In genomic region chr7:111030358-111030735, GRCh38 we compare ENCODE assay signal across 18 cellular contexts.
DNase-seq lines count a peak whose midpoint lies in the region; ATAC-seq and TF ChIP-seq lines count a peak whose summit lies in the region.
"Had no signal": no experiment of that assay in that cellular context is flagged by ENCODE, and none has a peak within 500 bp of the region (broad histone marks: within the 10 kb centered on the region; RNA-seq: fewer than 3 reads in every experiment).

No MANE protein-coding gene starts in this region.

- no peak for DNase-seq in activated naive CD4-positive, alpha-beta T cell treated with anti-CD3 and anti-CD28 coated beads for 36 hours
- no peak for DNase-seq in activated naive CD4-positive, alpha-beta T cell treated with anti-CD3 and anti-CD28 coated beads, Interleukin-2, amount 50 U/mL, for 16 hours
- DNase-seq in T-helper 17 cell (no peak), epithelial cell of prostate (ENCODE audit: low read depth, low spot score) (no peak), RWPE1 (ENCODE audit: low spot score) (no peak)
- DNase-seq in stimulated activated naive B cell treated with anti-CD40 and anti-IgM and Interleukin-4, amounts not matched to agents 10 μg/mL and 1 μg/mL and 100 μg/mL, for 72 hours: no peak
- DNase-seq in stimulated activated naive CD4-positive, alpha-beta T cell treated with Interleukin-2 at 50 U/mL for 16 hours (lab: John Stamatoyannopoulos, UW): no peak
- DNase-seq: erythroblast, left colon, NCI-H774, SHP77 had no signal

- H3K9me3 ChIP-seq in T-helper 17 cell (ENCODE audit: control insufficient read depth, low read length, poor library complexity, severe bottlenecking): no peaks in the 10 kb centered on the region
- H3K9me3 ChIP-seq: adrenal gland, suprapubic skin had no signal

- no peak for ATAC-seq in T-helper 17 cell
- ATAC-seq in stimulated activated naive B cell treated with anti-CD40 and anti-IgM and Interleukin-4, amounts not matched to agents 10 μg/mL and 1 μg/mL and 100 μg/mL, for 72 hours (replicated peaks): no peak
- no peak for ATAC-seq in HG02885 (IDR thresholded peaks at IDR 0.05; ENCODE audit: poor library complexity, unreplicated experiment)
- ATAC-seq: CD8-positive, alpha-beta T cell; left colon; WTC11 had no signal

- H3K27ac ChIP-seq in epithelial cell of prostate: peak overlapping the region; percentile 9
- no peak overlapping the region for H3K27ac ChIP-seq in RWPE1
- H3K27ac ChIP-seq: suprapubic skin had no signal

- no peak overlapping the region for H3K4me3 Mint-ChIP-seq in activated naive CD4-positive, alpha-beta T cell treated with anti-CD3 and anti-CD28 coated beads for 36 hours
- H3K4me3 Mint-ChIP-seq in T-helper 17 cell: no peak overlapping the region
- H3K4me3 Mint-ChIP-seq in stimulated activated naive B cell treated with anti-CD40 and anti-IgM and Interleukin-4, amounts not matched to agents 10 μg/mL and 1 μg/mL and 100 μg/mL, for 72 hours: no peak overlapping the region
- H3K4me3 Mint-ChIP-seq: neural crest cell, WTC11 had no signal

- H3K27me3 Mint-ChIP-seq in activated naive CD4-positive, alpha-beta T cell treated with anti-CD3 and anti-CD28 coated beads for 36 hours (ENCODE audit: low read depth): no peaks in the 10 kb centered on the region
- no peaks in the 10 kb centered on the region for H3K27me3 Mint-ChIP-seq in T-helper 17 cell
- no peaks in the 10 kb centered on the region for H3K27me3 Mint-ChIP-seq in stimulated activated naive B cell treated with anti-CD40 and anti-IgM and Interleukin-4, amounts not matched to agents 10 μg/mL and 1 μg/mL and 100 μg/mL, for 72 hours
- H3K27me3 Mint-ChIP-seq: progenitor cell of endocrine pancreas had no signal

- peaks cover 49% of the 10 kb centered on the region for H3K4me1 Mint-ChIP-seq in activated naive CD4-positive, alpha-beta T cell treated with anti-CD3 and anti-CD28 coated beads for 36 hours (ENCODE audit: low read depth)
- peaks cover 37% of the 10 kb centered on the region for H3K4me1 Mint-ChIP-seq in T-helper 17 cell
- peaks cover 6 to 32% of the 10 kb centered on the region in 2 donors for H3K4me1 Mint-ChIP-seq in stimulated activated naive B cell treated with anti-CD40 and anti-IgM and Interleukin-4, amounts not matched to agents 10 μg/mL and 1 μg/mL and 100 μg/mL, for 72 hours

- TF ChIP-seq CTCF in RWPE1 (conservative IDR thresholded peaks at IDR 0.05; ENCODE audit: low read depth): no peak

- CTCF ChIA-PET in activated naive CD4-positive, alpha-beta T cell treated with anti-CD3 and anti-CD28 coated beads for 36 hours (lab: Charles Lee): no interaction called here
- CTCF ChIA-PET in RWPE1 (lab: Yijun Ruan, JAX): no interaction called here

- peak overlapping the region; percentile 89 for H3K27ac Mint-ChIP-seq in activated naive CD4-positive, alpha-beta T cell treated with anti-CD3 and anti-CD28 coated beads for 36 hours
- H3K27ac Mint-ChIP-seq in T-helper 17 cell: peak overlapping the region; percentile 82
- H3K27ac Mint-ChIP-seq in stimulated activated naive B cell treated with anti-CD40 and anti-IgM and Interleukin-4, amounts not matched to agents 10 μg/mL and 1 μg/mL and 100 μg/mL, for 72 hours: peak overlapping the region; percentile 86
- H3K27ac Mint-ChIP-seq: progenitor cell of endocrine pancreas, WTC11 had no signal

- H3K9me3 Mint-ChIP-seq in activated naive CD4-positive, alpha-beta T cell treated with anti-CD3 and anti-CD28 coated beads for 36 hours: no peaks in the 10 kb centered on the region
- H3K9me3 Mint-ChIP-seq in stimulated activated naive B cell treated with anti-CD40 and anti-IgM and Interleukin-4, amounts not matched to agents 10 μg/mL and 1 μg/mL and 100 μg/mL, for 72 hours: no peaks in the 10 kb centered on the region
- H3K9me3 Mint-ChIP-seq: CD8-positive, alpha-beta T cell; neural crest cell; WTC11 had no signal

- POLR2A ChIA-PET in RWPE1 (lab: Yijun Ruan, JAX; ENCODE audit: low non-redundant PET): no interaction called here

- no peaks in the 10 kb centered on the region for H3K36me3 Mint-ChIP-seq in activated naive CD4-positive, alpha-beta T cell treated with anti-CD3 and anti-CD28 coated beads for 36 hours (ENCODE audit: low read depth)
- no peaks in the 10 kb centered on the region for H3K36me3 Mint-ChIP-seq in T-helper 17 cell (ENCODE audit: low read depth)
- no peaks in the 10 kb centered on the region for H3K36me3 Mint-ChIP-seq in stimulated activated naive B cell treated with anti-CD40 and anti-IgM and Interleukin-4, amounts not matched to agents 10 μg/mL and 1 μg/mL and 100 μg/mL, for 72 hours
- H3K36me3 Mint-ChIP-seq: CD8-positive, alpha-beta T cell; WTC11 had no signal

- intact Hi-C loops in activated naive CD4-positive, alpha-beta T cell treated with anti-CD3 and anti-CD28 coated beads for 36 hours (cut with micrococcal nuclease): no loop called here
